Comparison of ENCODE assay signal across 1 cellular context in genomic region chr9:37370968-37371563, GRCh38.
A peak's percentile ranks its signal among the peaks of the same experiment; 100 is the strongest.
TF ChIP-seq lines count a peak whose summit lies in the region.

No MANE protein-coding gene starts in this region.

TF ChIP-seq in GM12878, 131 proteins besides CTCF, POLR2A, EP300 and RAD21 (continued from another document and continues in another):
- TF ChIP-seq E2F8 (IDR thresholded peaks at IDR 0.05; ENCODE audit: low read depth, partially characterized antibody) (no peak), HDAC2 (IDR thresholded peaks at IDR 0.05) (no peak), HDGF (IDR thresholded peaks at IDR 0.05) (no peak), ZNF622 (IDR thresholded peaks at IDR 0.05) (no peak), TAF1 (IDR thresholded peaks at IDR 0.05; ENCODE audit: borderline replicate concordance, low read depth, low read length) (peak; percentile 81), BCL11A (IDR thresholded peaks at IDR 0.05; ENCODE audit: low read depth, low read length) (peak; percentile 64), PML (IDR thresholded peaks at IDR 0.05; ENCODE audit: low read length) (no peak), ZNF687 (IDR thresholded peaks at IDR 0.05) (no peak; the same call in 1 of the 2 replicates), STAT1 (conservative IDR thresholded peaks at IDR 0.05) (no peak; the same call in 1 of the 2 replicates), ZBTB11 (CRISPR knock-in tag; IDR thresholded peaks at IDR 0.05) (no peak), BCL3 (IDR thresholded peaks at IDR 0.05; ENCODE audit: borderline replicate concordance, insufficient read depth, low read depth, low read length, poor library complexity, severe bottlenecking) (peak; percentile 90), PBX3 (IDR thresholded peaks at IDR 0.05; ENCODE audit: insufficient replicate concordance, low read depth, low read length) (no peak), ZZZ3 (IDR thresholded peaks at IDR 0.05; ENCODE audit: control insufficient read depth, insufficient read length, low read depth) (no peak), SREBF1 (IDR thresholded peaks at IDR 0.05; ENCODE audit: low read length) (no peak), ELK1 (IDR thresholded peaks at IDR 0.05; ENCODE audit: low read depth, low read length) (no peak), SPI1 (IDR thresholded peaks at IDR 0.05; ENCODE audit: borderline replicate concordance, insufficient read depth, low read depth, low read length) (peak; percentile 38), MTA3 (IDR thresholded peaks at IDR 0.05; ENCODE audit: borderline replicate concordance, low read length) (no peak), KLF5 (IDR thresholded peaks at IDR 0.05; ENCODE audit: partially characterized antibody) (peak; percentile 45), USF2 (IDR thresholded peaks at IDR 0.05; ENCODE audit: borderline replicate concordance, low read depth, low read length) (no peak), RBBP5 (conservative IDR thresholded peaks at IDR 0.05) (no peak), YY1 (IDR thresholded peaks at IDR 0.05; ENCODE audit: low read depth, low read length) (peak; percentile 25), EED (IDR thresholded peaks at IDR 0.05; ENCODE audit: low read depth) (peak; percentile 93), MAX (IDR thresholded peaks at IDR 0.05; ENCODE audit: low read depth, low read length) (no peak), POLR2AphosphoS5 (IDR thresholded peaks at IDR 0.05; ENCODE audit: low read length) (peak; percentile 94), JUND (IDR thresholded peaks at IDR 0.05; ENCODE audit: low read depth, low read length) (no peak), JUNB (IDR thresholded peaks at IDR 0.05) (peak; percentile 25; the same call in 1 of the 2 replicates), IRF5 (IDR thresholded peaks at IDR 0.05; ENCODE audit: borderline replicate concordance) (no peak), HSF1 (IDR thresholded peaks at IDR 0.05; ENCODE audit: low read depth, low read length) (no peak), TCF12 (IDR thresholded peaks at IDR 0.05; ENCODE audit: low read depth, low read length) (peak; percentile 97), HCFC1 (IDR thresholded peaks at IDR 0.05; ENCODE audit: low read length) (no peak), REST (IDR thresholded peaks at IDR 0.05; ENCODE audit: low read depth, low read length) (no peak), ZNF217 (IDR thresholded peaks at IDR 0.05) (no peak), ASH2L (IDR thresholded peaks at IDR 0.05; ENCODE audit: borderline replicate concordance, low read depth) (no peak), CREM (IDR thresholded peaks at IDR 0.05; ENCODE audit: low read depth) (peak; percentile 68), CEBPB (IDR thresholded peaks at IDR 0.05; ENCODE audit: borderline replicate concordance in 1 of 2, low read depth in 2 of 2, low read length in 2 of 2) (no peak)
